Comparison of ENCODE assay signal across 13 cellular contexts in genomic region chr6:31968326-31968725, GRCh38. TPM values are rescaled to one million over a fixed set of nuclear protein-coding genes. Genes with fewer than 3 reads are reported as not detected.
DNase-seq lines count a peak whose midpoint lies in the region; ATAC-seq and TF ChIP-seq lines count a peak whose summit lies in the region.
"Had no signal": no experiment of that assay in that cellular context is flagged by ENCODE, and none has a peak within 500 bp of the region (broad histone marks: within the 10 kb centered on the region; RNA-seq: fewer than 3 reads in every experiment).

No MANE protein-coding gene starts in this region.

- H3K4me3 ChIP-seq in osteoblast (ENCODE audit: insufficient read depth, low read length) (no peak overlapping the region), A673 (ENCODE audit: low read depth, low read length, poor library complexity, severe bottlenecking) (no peak overlapping the region)
- H3K4me3 ChIP-seq: BLaER1 had no signal

- H3K36me3 ChIP-seq in osteoblast (ENCODE audit: insufficient read depth, low read length) (peaks cover 66% of the 10 kb centered on the region), A673 (ENCODE audit: insufficient read depth, low read length, poor library complexity, severe bottlenecking) (peaks cover 40% of the 10 kb centered on the region)

- peaks cover 96% of the 10 kb centered on the region for H3K36me3 Mint-ChIP-seq in activated T-cell treated with anti-CD3 and anti-CD28 coated beads, Interleukin-2, amount 50 U/mL, for 24 hours (ENCODE audit: low read depth)
- peaks cover 39% of the 10 kb centered on the region for H3K36me3 Mint-ChIP-seq in activated T-cell treated with anti-CD3 and anti-CD28 coated beads, Interleukin-2, amount 50 U/mL, for 4 hours (ENCODE audit: insufficient read depth)
- peaks cover 13% of the 10 kb centered on the region for H3K36me3 Mint-ChIP-seq in type B pancreatic cell
- H3K36me3 Mint-ChIP-seq in activated CD4-positive, alpha-beta T cell treated with anti-CD3 and anti-CD28 coated beads for 36 hours (ENCODE audit: low read depth), result peaks cover 46% of the 10 kb centered on the region

- DNase-seq in activated T-cell treated with anti-CD3 and anti-CD28 coated beads, Interleukin-2, amount 50 U/mL, for 24 hours, result no peak
- DNase-seq in activated T-cell treated with anti-CD3 and anti-CD28 coated beads, Interleukin-2, amount 50 U/mL, for 4 hours, result no peak
- DNase-seq in RWPE1 (ENCODE audit: low spot score) (no peak), osteoblast (ENCODE audit: insufficient read length, low spot score, missing footprints) (peak; percentile 66), type B pancreatic cell (ENCODE audit: extremely low spot score, unreplicated experiment) (no peak), NCI-H748 treated with DMSO at 0.1 percent for 48 hours (lab: John Stamatoyannopoulos, UW) (no peak), A673 (ENCODE audit: low spot score) (no peak)
- DNase-seq in activated CD4-positive, alpha-beta T cell treated with anti-CD3 and anti-CD28 coated beads for 36 hours, result no peak
- DNase-seq: AML-193, IMR-90 had no signal

- no peak overlapping the region for H2AFZ ChIP-seq in osteoblast (ENCODE audit: low read length)

- peak overlapping the region; percentile 97 for H3K27ac ChIP-seq in RWPE1
- no peak overlapping the region for H3K27ac ChIP-seq in osteoblast (ENCODE audit: low read depth, low read length)
- H3K27ac ChIP-seq in A673 (ENCODE audit: low read depth, low read length, poor library complexity, severe bottlenecking), result no peak overlapping the region
- H3K27ac ChIP-seq: 22Rv1, BLaER1 had no signal

- peak overlapping the region; percentile 100 for H3K27ac Mint-ChIP-seq in activated T-cell treated with anti-CD3 and anti-CD28 coated beads, Interleukin-2, amount 50 U/mL, for 24 hours
- H3K27ac Mint-ChIP-seq in type B pancreatic cell, result peak overlapping the region; percentile 59
- no peak overlapping the region for H3K27ac Mint-ChIP-seq in activated CD4-positive, alpha-beta T cell treated with anti-CD3 and anti-CD28 coated beads for 36 hours

- H3K4me2 ChIP-seq in osteoblast (ENCODE audit: insufficient read depth, low read length), result no peak overlapping the region
- H3K4me2 ChIP-seq: BLaER1 had no signal

- no TSS peak for BruUV-seq in A673 (replicated peaks; lab: Mats Ljungman, UMichigan)

- no peak for ATAC-seq in activated T-cell treated with anti-CD3 and anti-CD28 coated beads, Interleukin-2, amount 50 U/mL, for 4 hours
- ATAC-seq in activated CD4-positive, alpha-beta T cell treated with anti-CD3 and anti-CD28 coated beads for 36 hours, result no peak
- ATAC-seq: HCT116 had no signal

- POLR2A ChIA-PET in RWPE1 (lab: Yijun Ruan, JAX; ENCODE audit: low non-redundant PET), result no interaction called here
- POLR2A ChIA-PET in A673 (lab: Charles Lee; ENCODE audit: low non-redundant PET), result no interaction called here
- POLR2A ChIA-PET in activated CD4-positive, alpha-beta T cell treated with anti-CD3 and anti-CD28 coated beads for 36 hours (lab: Charles Lee), result no interaction called here

- intact Hi-C loops in A673 (cut with micrococcal nuclease; ENCODE audit: unreplicated experiment), result no loop called here
- intact Hi-C loops in activated CD4-positive, alpha-beta T cell treated with anti-CD3 and anti-CD28 coated beads for 36 hours (cut with DNase I, micrococcal nuclease), result no loop called here

- no peak overlapping the region for H3K4me3 Mint-ChIP-seq in activated T-cell treated with anti-CD3 and anti-CD28 coated beads, Interleukin-2, amount 50 U/mL, for 24 hours
- H3K4me3 Mint-ChIP-seq in activated T-cell treated with anti-CD3 and anti-CD28 coated beads, Interleukin-2, amount 50 U/mL, for 4 hours, result no peak overlapping the region
- H3K4me3 Mint-ChIP-seq in type B pancreatic cell, result no peak overlapping the region
- H3K4me3 Mint-ChIP-seq in activated CD4-positive, alpha-beta T cell treated with anti-CD3 and anti-CD28 coated beads for 36 hours, result no peak overlapping the region

- H3K4me1 Mint-ChIP-seq in activated T-cell treated with anti-CD3 and anti-CD28 coated beads, Interleukin-2, amount 50 U/mL, for 24 hours (ENCODE audit: low read depth), result peaks cover 37% of the 10 kb centered on the region
- H3K4me1 Mint-ChIP-seq in activated T-cell treated with anti-CD3 and anti-CD28 coated beads, Interleukin-2, amount 50 U/mL, for 4 hours (ENCODE audit: low read depth), result peaks cover 23% of the 10 kb centered on the region
- H3K4me1 Mint-ChIP-seq in type B pancreatic cell (ENCODE audit: unreplicated experiment), result peaks cover 15% of the 10 kb centered on the region
- H3K4me1 Mint-ChIP-seq in activated CD4-positive, alpha-beta T cell treated with anti-CD3 and anti-CD28 coated beads for 36 hours, result peaks cover 33% of the 10 kb centered on the region

- peaks cover 4% of the 10 kb centered on the region for H4K20me1 ChIP-seq in osteoblast (ENCODE audit: insufficient read depth, low read length)

- no peak for TF ChIP-seq CTCF in RWPE1 (conservative IDR thresholded peaks at IDR 0.05; ENCODE audit: low read depth)
- TF ChIP-seq CTCF in osteoblast (IDR thresholded peaks at IDR 0.05; ENCODE audit: extremely low read depth, low read depth, low read length), result no peak
- no peak for TF ChIP-seq CTCF in type B pancreatic cell (conservative IDR thresholded peaks at IDR 0.05)
- TF ChIP-seq CTCF in A673 (conservative IDR thresholded peaks at IDR 0.05; ENCODE audit: low read depth, low read length), result no peak

- H3K4me1 ChIP-seq in osteoblast (ENCODE audit: insufficient read depth, low read length) (peaks cover 28% of the 10 kb centered on the region), A673 (ENCODE audit: insufficient read depth, low read length, poor library complexity, severe bottlenecking) (peaks cover 15% of the 10 kb centered on the region)

- H3K9me3 ChIP-seq in osteoblast (ENCODE audit: low read depth, low read length), result no peaks in the 10 kb centered on the region
- H3K9me3 ChIP-seq in A673 (ENCODE audit: low read depth, low read length, poor library complexity, severe bottlenecking), result no peaks in the 10 kb centered on the region
- H3K9me3 ChIP-seq: BLaER1 had no signal

- H3K27me3 ChIP-seq in osteoblast (ENCODE audit: insufficient read depth, low read length), result no peaks in the 10 kb centered on the region
- H3K27me3 ChIP-seq in A673 (replicated peaks; ENCODE audit: insufficient read depth, low read depth, low read length, poor library complexity), result no peaks in the 10 kb centered on the region
- H3K27me3 ChIP-seq: BLaER1 had no signal

- no peaks in the 10 kb centered on the region for H3K9me3 Mint-ChIP-seq in activated T-cell treated with anti-CD3 and anti-CD28 coated beads, Interleukin-2, amount 50 U/mL, for 24 hours
- no peaks in the 10 kb centered on the region for H3K9me3 Mint-ChIP-seq in activated T-cell treated with anti-CD3 and anti-CD28 coated beads, Interleukin-2, amount 50 U/mL, for 4 hours
- H3K9me3 Mint-ChIP-seq in type B pancreatic cell, result no peaks in the 10 kb centered on the region
- H3K9me3 Mint-ChIP-seq in activated CD4-positive, alpha-beta T cell treated with anti-CD3 and anti-CD28 coated beads for 36 hours (ENCODE audit: low read depth), result no peaks in the 10 kb centered on the region

- peaks cover 41% of the 10 kb centered on the region for H3K79me2 ChIP-seq in osteoblast (ENCODE audit: insufficient read depth, low read length)

- CTCF ChIA-PET in RWPE1 (lab: Yijun Ruan, JAX), result no interaction called here
- CTCF ChIA-PET in A673 (lab: Charles Lee), result no interaction called here
- CTCF ChIA-PET in activated CD4-positive, alpha-beta T cell treated with anti-CD3 and anti-CD28 coated beads for 36 hours (lab: Charles Lee), result no interaction called here

- H3K27me3 Mint-ChIP-seq in activated T-cell treated with anti-CD3 and anti-CD28 coated beads, Interleukin-2, amount 50 U/mL, for 24 hours, result no peaks in the 10 kb centered on the region
- no peaks in the 10 kb centered on the region for H3K27me3 Mint-ChIP-seq in activated T-cell treated with anti-CD3 and anti-CD28 coated beads, Interleukin-2, amount 50 U/mL, for 4 hours (ENCODE audit: low read depth)
- H3K27me3 Mint-ChIP-seq in type B pancreatic cell, result no peaks in the 10 kb centered on the region
- H3K27me3 Mint-ChIP-seq in activated CD4-positive, alpha-beta T cell treated with anti-CD3 and anti-CD28 coated beads for 36 hours, result no peaks in the 10 kb centered on the region

RNA-seq across cellular contexts. Expression of gene DXO, which starts 3.6 kb away (rescaled TPM):
- total RNA-seq in activated T-cell treated with anti-CD3 and anti-CD28 coated beads, Interleukin-2, amount 50 U/mL, for 4 hours, result 1 to 10 TPM; 7.1 to 9.0 (median 8.9) TPM
- total RNA-seq in osteoblast, result 16.8 and 18.1 TPM in 2 replicates
- 24.2 and 28.9 TPM in 2 replicates for total RNA-seq in type B pancreatic cell (ENCODE audit: low replicate concordance)
- 35.6 and 37.2 TPM in 2 replicates for total RNA-seq in A673 (2021)
- total RNA-seq in activated CD4-positive, alpha-beta T cell treated with anti-CD3 and anti-CD28 coated beads for 36 hours, result 10 to 100 TPM; 12.6 to 13.9 TPM

RNA-seq across cellular contexts. Expression of gene SKIC2, which starts 9.4 kb away (rescaled TPM):
- 100 to 1,000 TPM; 123 to 157 (median 132) TPM for total RNA-seq in activated T-cell treated with anti-CD3 and anti-CD28 coated beads, Interleukin-2, amount 50 U/mL, for 4 hours
- 42.0 and 46.0 TPM in 2 replicates for total RNA-seq in osteoblast
- 84.2 and 100 TPM in 2 replicates for total RNA-seq in type B pancreatic cell (ENCODE audit: low replicate concordance)
- total RNA-seq in A673 (2021), result 64.2 and 71.3 TPM in 2 replicates
- total RNA-seq in activated CD4-positive, alpha-beta T cell treated with anti-CD3 and anti-CD28 coated beads for 36 hours, result 100 to 1,000 TPM in 1 of 2 experiments, 10 to 100 TPM in 1; 90.2 to 104 TPM

RNA-seq across cellular contexts. Expression of gene NELFE, which starts 9.6 kb away (rescaled TPM):
- total RNA-seq in activated T-cell treated with anti-CD3 and anti-CD28 coated beads, Interleukin-2, amount 50 U/mL, for 4 hours, result 100 to 1,000 TPM; 107 to 111 (median 109) TPM
- 86.5 and 95.8 TPM in 2 replicates for total RNA-seq in osteoblast
- 63.9 and 73.0 TPM in 2 replicates for total RNA-seq in type B pancreatic cell (ENCODE audit: low replicate concordance)
- total RNA-seq in A673 (2021), result 94.3 and 96.8 TPM in 2 replicates
- total RNA-seq in activated CD4-positive, alpha-beta T cell treated with anti-CD3 and anti-CD28 coated beads for 36 hours, result 10 to 100 TPM; 74.3 to 95.1 TPM

RNA-seq across cellular contexts. Expression of gene C4A, which starts 13.5 kb away (rescaled TPM):
- 1 to 10 TPM; 4.3 to 5.9 (median 5.3) TPM for total RNA-seq in activated T-cell treated with anti-CD3 and anti-CD28 coated beads, Interleukin-2, amount 50 U/mL, for 4 hours
- total RNA-seq in osteoblast, result 7.2 and 8.3 TPM in 2 replicates
- total RNA-seq in type B pancreatic cell (ENCODE audit: low replicate concordance), result 5.2 and 9.7 TPM in 2 replicates
- 4.6 TPM in 2 replicates for total RNA-seq in A673 (2021)
- total RNA-seq in activated CD4-positive, alpha-beta T cell treated with anti-CD3 and anti-CD28 coated beads for 36 hours, result 1 to 10 TPM; 3.4 to 3.9 TPM

RNA-seq across cellular contexts. Expression of gene CFB, which starts 22.4 kb away (rescaled TPM):
- total RNA-seq in activated T-cell treated with anti-CD3 and anti-CD28 coated beads, Interleukin-2, amount 50 U/mL, for 4 hours, result 1 to 10 TPM in 2 of 3 donors, under 1 TPM in 1; 0.42 to 1.5 (median 1.4) TPM
- 16.5 and 26.8 TPM in 2 replicates for total RNA-seq in osteoblast
- 7.8 and 13.6 TPM in 2 replicates for total RNA-seq in type B pancreatic cell (ENCODE audit: low replicate concordance)
- total RNA-seq in A673 (2021), result 0.32 TPM in 1 of 2 replicates, not detected in the other
- total RNA-seq in activated CD4-positive, alpha-beta T cell treated with anti-CD3 and anti-CD28 coated beads for 36 hours, result under 1 TPM; 0.69 to 0.96 TPM
